Comparison of ENCODE assay signal across 9 cellular contexts in genomic region chr17:48505788-48506187, GRCh38. TPM values are rescaled to one million over a fixed set of nuclear protein-coding genes. Genes with fewer than 3 reads are reported as not detected.
A peak's percentile ranks its signal among the peaks of the same experiment; 100 is the strongest.
DNase-seq lines count a peak whose midpoint lies in the region; ATAC-seq and TF ChIP-seq lines count a peak whose summit lies in the region.
"Had no signal": no experiment of that assay in that cellular context is flagged by ENCODE, and none has a peak within 500 bp of the region (broad histone marks: within the 10 kb centered on the region; RNA-seq: fewer than 3 reads in every experiment).

No MANE protein-coding gene starts in this region.

- WGBS in liver, result 59% methylated on average over 1 of the region's 1 CpG

- H3K9me3 ChIP-seq in BLaER1 treated with 17β-estradiol and CSF1 and Interleukin-3, amounts not matched to agents 10 nM and 100 nM (replicated peaks in 1 of 11), result no peaks in the 10 kb centered on the region
- no peaks in the 10 kb centered on the region for H3K9me3 ChIP-seq in liver (ENCODE audit: control insufficient read depth in 4 of 4, low read length in 3 of 4)

- DNase-seq in NCI-H69 (lab: John Stamatoyannopoulos, UW), result peak; percentile 98
- peak; percentile 34 for DNase-seq in activated effector memory CD4-positive, alpha-beta T cell treated with Interleukin-2 at 50 U/mL for 16 hours
- DNase-seq in head of caudate nucleus, result no peak
- DNase-seq in NCI-H524 (lab: John Stamatoyannopoulos, UW), result no peak

- peak overlapping the region in 6 of 11 experiments; percentile 0 to 55 (median 18); a peak in 8 of 22 replicates for H3K4me2 ChIP-seq in BLaER1 treated with 17β-estradiol and CSF1 and Interleukin-3, amounts not matched to agents 10 nM and 100 nM

- peak overlapping the region in 1 of 11 experiments; percentile 22; a peak in 1 of 22 replicates for H3K27ac ChIP-seq in BLaER1 treated with 17β-estradiol and CSF1 and Interleukin-3, amounts not matched to agents 10 nM and 100 nM
- no peak overlapping the region for H3K27ac ChIP-seq in liver (ENCODE audit: low read depth in 1 of 2, low read length in 2 of 2)

- no peak for TF ChIP-seq RAD21 in liver (IDR thresholded peaks at IDR 0.05)

- ATAC-seq in GM18870 (IDR thresholded peaks at IDR 0.05; ENCODE audit: unreplicated experiment) (peak; percentile 83), HG03103 (IDR thresholded peaks at IDR 0.05; ENCODE audit: low read depth, unreplicated experiment) (peak; percentile 86)

- peaks cover 0 to 19% (median 0%) of the 10 kb centered on the region in 10 experiments; a peak in 8 of 20 replicates for H3K4me1 ChIP-seq in BLaER1 treated with 17β-estradiol and CSF1 and Interleukin-3, amounts not matched to agents 10 nM and 100 nM
- no peaks in the 10 kb centered on the region for H3K4me1 ChIP-seq in liver (ENCODE audit: control insufficient read depth in 4 of 4, insufficient read depth in 4 of 4, low read length in 3 of 4)

- no peak overlapping the region for H3K9ac ChIP-seq in BLaER1 treated with 17β-estradiol and CSF1 and Interleukin-3, amounts not matched to agents 10 nM and 100 nM
- H3K9ac ChIP-seq in liver (ENCODE audit: low read depth in 1 of 2, low read length in 2 of 2), result no peak overlapping the region

- TF ChIP-seq CTCF in liver (IDR thresholded peaks at IDR 0.05; ENCODE audit: low read depth, low read length, missing input control), result no peak

- 0 out of 22 replicates have a peak, but pooled peaks cover 0 to 5% (median 0%) of the 10 kb centered on the region in 11 experiments for H3K27me3 ChIP-seq in BLaER1 treated with 17β-estradiol and CSF1 and Interleukin-3, amounts not matched to agents 10 nM and 100 nM
- H3K27me3 ChIP-seq in liver (ENCODE audit: control insufficient read depth in 4 of 4, insufficient read depth in 4 of 4, low read length in 3 of 4), result peaks cover 0 to 20% (median under 1%) of the 10 kb centered on the region in 4 donors

- no peaks in the 10 kb centered on the region for H4K20me1 ChIP-seq in BLaER1 treated with 17β-estradiol and CSF1 and Interleukin-3, amounts not matched to agents 10 nM and 100 nM

- intact Hi-C loops in head of caudate nucleus (cut with DNase I), result no loop called here

- H3K36me3 ChIP-seq in BLaER1 treated with 17β-estradiol and CSF1 and Interleukin-3, amounts not matched to agents 10 nM and 100 nM, result no peaks in the 10 kb centered on the region
- H3K36me3 ChIP-seq in liver (ENCODE audit: control insufficient read depth in 4 of 4, insufficient read depth in 3 of 4, low read depth in 1 of 4, low read length in 3 of 4), result no peaks in the 10 kb centered on the region

- no peak overlapping the region for H3K4me3 ChIP-seq in BLaER1 treated with 17β-estradiol and CSF1 and Interleukin-3, amounts not matched to agents 10 nM and 100 nM
- H3K4me3 ChIP-seq in liver (ENCODE audit: low read depth in 1 of 3, low read length in 3 of 3), result no peak overlapping the region

TF ChIP-seq in liver, 16 proteins besides CTCF, POLR2A, EP300 and RAD21:
- TF ChIP-seq HNF4A (conservative IDR thresholded peaks at IDR 0.05) (no peak), YY1 (IDR thresholded peaks at IDR 0.05) (no peak), JUND (IDR thresholded peaks at IDR 0.05) (peak; percentile 71 to 79), RXRA (IDR thresholded peaks at IDR 0.05) (no peak), MAX (IDR thresholded peaks at IDR 0.05) (no peak), ATF3 (IDR thresholded peaks at IDR 0.05) (no peak)

RNA-seq across cellular contexts. Expression of gene HOXB1, which starts 25.0 kb away (rescaled TPM):
- total RNA-seq in liver, result not detected
- polyA plus RNA-seq in liver, result not detected
- total RNA-seq: epithelial cell of proximal tubule had no signal

RNA-seq across cellular contexts. Expression of gene HOXB2, which starts 39.1 kb away (rescaled TPM):
- total RNA-seq in liver, result 1 to 10 TPM in 1 of 2 donors, under 1 TPM in 1; 0.67 to 2.3 TPM
- polyA plus RNA-seq in liver, result 1 to 10 TPM; 1.3 to 2.5 TPM

Comparison
In these comparisons a context has a peak if more than half of its experiments do, and no peak if none do; other contexts are left out.
1. DNase-seq: peak in NCI-H69 (single experiment) and activated effector memory CD4-positive, alpha-beta T cell treated with Interleukin-2 at 50 U/mL for 16 hours (single experiment); none in head of caudate nucleus (0 of 42) and NCI-H524 (0 of 2).